In genomic region chr22:36028646-36029405, GRCh38 we compare ENCODE assay signal across 8 cellular contexts. TPM values are rescaled to one million over a fixed set of nuclear protein-coding genes. Genes with fewer than 3 reads are reported as not detected.
DNase-seq lines count a peak whose midpoint lies in the region; ATAC-seq and TF ChIP-seq lines count a peak whose summit lies in the region.

Gene RBFOX2 (minus strand): TSS chr22:36028824. CDS start chr22:36028425, 399 bp downstream.

- peaks cover 37 to 53% of the 10 kb centered on the region in 2 donors for H3K27me3 Mint-ChIP-seq in natural killer cell treated with Interleukin-12 subunit alpha and Interleukin-12 subunit beta and Interleukin-15 and Interleukin-18, amount 100 ng/mL, for 72 hours
- peaks cover 91% of the 10 kb centered on the region for H3K27me3 Mint-ChIP-seq in stimulated activated memory B cell treated with anti-CD40 and anti-IgM and Interleukin-4, amounts not matched to agents 10 μg/mL and 1 μg/mL and 100 μg/mL, for 72 hours

- no peaks in the 10 kb centered on the region for H3K9me3 ChIP-seq in MM.1S (replicated peaks; ENCODE audit: insufficient read depth, low read length)

- H3K36me3 Mint-ChIP-seq in natural killer cell treated with Interleukin-12 subunit alpha and Interleukin-12 subunit beta and Interleukin-15 and Interleukin-18, amount 100 ng/mL, for 72 hours: no peaks in the 10 kb centered on the region
- no peaks in the 10 kb centered on the region for H3K36me3 Mint-ChIP-seq in stimulated activated memory B cell treated with anti-CD40 and anti-IgM and Interleukin-4, amounts not matched to agents 10 μg/mL and 1 μg/mL and 100 μg/mL, for 72 hours

- peak within 1 kb of the TSS; percentile 79 for H3K4me3 ChIP-seq in MM.1S (ENCODE audit: low read length)

- no peaks in the 10 kb centered on the region for H3K79me2 ChIP-seq in MM.1S (ENCODE audit: low read length)

- peak within 1 kb of the TSS; percentile 77 for H2AFZ ChIP-seq in MM.1S (ENCODE audit: low read length)

- H3K36me3 ChIP-seq in MM.1S (replicated peaks; ENCODE audit: insufficient read depth, low read length): no peaks in the 10 kb centered on the region

- H4K20me1 ChIP-seq in MM.1S (ENCODE audit: insufficient read depth, low read length): no peaks in the 10 kb centered on the region

- no peak within 1 kb of the TSS for H3K27ac ChIP-seq in MM.1S (ENCODE audit: low read length)

- no peak within 1 kb of the TSS for H3K27ac Mint-ChIP-seq in natural killer cell treated with Interleukin-12 subunit alpha and Interleukin-12 subunit beta and Interleukin-15 and Interleukin-18, amount 100 ng/mL, for 72 hours
- no peak within 1 kb of the TSS for H3K27ac Mint-ChIP-seq in stimulated activated memory B cell treated with anti-CD40 and anti-IgM and Interleukin-4, amounts not matched to agents 10 μg/mL and 1 μg/mL and 100 μg/mL, for 72 hours

- peaks cover 13 to 18% of the 10 kb centered on the region in 2 donors for H3K4me1 Mint-ChIP-seq in natural killer cell treated with Interleukin-12 subunit alpha and Interleukin-12 subunit beta and Interleukin-15 and Interleukin-18, amount 100 ng/mL, for 72 hours (ENCODE audit: low read depth in 2 of 2)
- peaks cover 13% of the 10 kb centered on the region for H3K4me1 Mint-ChIP-seq in stimulated activated memory B cell treated with anti-CD40 and anti-IgM and Interleukin-4, amounts not matched to agents 10 μg/mL and 1 μg/mL and 100 μg/mL, for 72 hours

- peak within 1 kb of the TSS; percentile 50; the same call in 1 of the 2 replicates for H3K9ac ChIP-seq in MM.1S (ENCODE audit: low read length)

- 0 out of 2 replicates have a peak, but pooled peaks cover 4% of the 10 kb centered on the region for H3K4me1 ChIP-seq in MM.1S (ENCODE audit: low read length)

- DNase-seq in GDM1 (lab: John Stamatoyannopoulos, UW): peak; percentile 83
- peak; percentile 80 for DNase-seq in MM.1S
- peak; percentile 71 for DNase-seq in SHP77 treated with DMSO at 0.1 percent for 48 hours (lab: John Stamatoyannopoulos, UW)
- peak; percentile 23 to 57 (median 50) for DNase-seq in activated naive CD4-positive, alpha-beta T cell (lab: John Stamatoyannopoulos, UW)
- DNase-seq in fibroblast of the conjunctiva (ENCODE audit: low read depth): peak; percentile 95
- peak; percentile 79 for DNase-seq in natural killer cell treated with Interleukin-12 subunit alpha and Interleukin-12 subunit beta and Interleukin-15 and Interleukin-18, amount 100 ng/mL, for 72 hours (ENCODE audit: low spot score)

- H3K4me3 Mint-ChIP-seq in natural killer cell treated with Interleukin-12 subunit alpha and Interleukin-12 subunit beta and Interleukin-15 and Interleukin-18, amount 100 ng/mL, for 72 hours: peak within 1 kb of the TSS; percentile 82
- H3K4me3 Mint-ChIP-seq in stimulated activated memory B cell treated with anti-CD40 and anti-IgM and Interleukin-4, amounts not matched to agents 10 μg/mL and 1 μg/mL and 100 μg/mL, for 72 hours: peak within 1 kb of the TSS; percentile 79

- no peaks in the 10 kb centered on the region for H3K9me3 Mint-ChIP-seq in natural killer cell treated with Interleukin-12 subunit alpha and Interleukin-12 subunit beta and Interleukin-15 and Interleukin-18, amount 100 ng/mL, for 72 hours
- H3K9me3 Mint-ChIP-seq in stimulated activated memory B cell treated with anti-CD40 and anti-IgM and Interleukin-4, amounts not matched to agents 10 μg/mL and 1 μg/mL and 100 μg/mL, for 72 hours: no peaks in the 10 kb centered on the region

- peak; percentile 87 to 91 for ATAC-seq in natural killer cell treated with Interleukin-12 subunit alpha and Interleukin-12 subunit beta and Interleukin-15 and Interleukin-18, amount 100 ng/mL, for 72 hours
- ATAC-seq in stimulated activated memory B cell treated with anti-CD40 and anti-IgM and Interleukin-4, amounts not matched to agents 10 μg/mL and 1 μg/mL and 100 μg/mL, for 72 hours: peak; percentile 72
- ATAC-seq in HG02970 (IDR thresholded peaks at IDR 0.05; ENCODE audit: low FRiP score, unreplicated experiment): no peak

- no peak for TF ChIP-seq CTCF in MM.1S (IDR thresholded peaks at IDR 0.05; ENCODE audit: low read length)

- peaks cover 10% of the 10 kb centered on the region; the same call in 1 of the 2 replicates for H3F3A ChIP-seq in MM.1S (ENCODE audit: insufficient read depth, low read length)

- peak within 1 kb of the TSS; percentile 76 for H3K4me2 ChIP-seq in MM.1S (ENCODE audit: low read depth, low read length)

- H3K27me3 ChIP-seq in MM.1S (replicated peaks; ENCODE audit: insufficient read depth, low read length): no peaks in the 10 kb centered on the region

- H3K9me2 ChIP-seq in MM.1S (replicated peaks; ENCODE audit: insufficient read depth, low read length): no peaks in the 10 kb centered on the region

RNA-seq across cellular contexts. Expression of gene RBFOX2, which starts in this region (rescaled TPM):
- 1 to 10 TPM in 1 of 2 donors, under 1 TPM in 1; 0.71 to 1.8 TPM for total RNA-seq in natural killer cell treated with Interleukin-12 subunit alpha and Interleukin-12 subunit beta and Interleukin-15 and Interleukin-18, amount 100 ng/mL, for 72 hours
